Comparison of ENCODE assay signal across 6 cellular contexts in genomic region chr4:55530167-55530566, GRCh38.
"Had no signal": no experiment of that assay in that cellular context is flagged by ENCODE, and none has a peak within 500 bp of the region (broad histone marks: within the 10 kb centered on the region; RNA-seq: fewer than 3 reads in every experiment).

No MANE protein-coding gene starts in this region.

- H3K4me3 Mint-ChIP-seq: IgD-negative memory B cell had no signal

- FAIRE-seq: HTR-8/SVneo had no signal

- H3K9ac ChIP-seq: KMS-11 had no signal

- H3K27me3 Mint-ChIP-seq: IgD-negative memory B cell had no signal

- H3K27ac Mint-ChIP-seq: IgD-negative memory B cell had no signal

- H3K4me2 ChIP-seq: KMS-11 had no signal

- H3K27ac ChIP-seq: HL-60, KMS-11 had no signal

- DNase-seq: IMR-90, KG1 had no signal
